Comparison of ENCODE assay signal across 1 cellular context in the genomic region with DNA sequence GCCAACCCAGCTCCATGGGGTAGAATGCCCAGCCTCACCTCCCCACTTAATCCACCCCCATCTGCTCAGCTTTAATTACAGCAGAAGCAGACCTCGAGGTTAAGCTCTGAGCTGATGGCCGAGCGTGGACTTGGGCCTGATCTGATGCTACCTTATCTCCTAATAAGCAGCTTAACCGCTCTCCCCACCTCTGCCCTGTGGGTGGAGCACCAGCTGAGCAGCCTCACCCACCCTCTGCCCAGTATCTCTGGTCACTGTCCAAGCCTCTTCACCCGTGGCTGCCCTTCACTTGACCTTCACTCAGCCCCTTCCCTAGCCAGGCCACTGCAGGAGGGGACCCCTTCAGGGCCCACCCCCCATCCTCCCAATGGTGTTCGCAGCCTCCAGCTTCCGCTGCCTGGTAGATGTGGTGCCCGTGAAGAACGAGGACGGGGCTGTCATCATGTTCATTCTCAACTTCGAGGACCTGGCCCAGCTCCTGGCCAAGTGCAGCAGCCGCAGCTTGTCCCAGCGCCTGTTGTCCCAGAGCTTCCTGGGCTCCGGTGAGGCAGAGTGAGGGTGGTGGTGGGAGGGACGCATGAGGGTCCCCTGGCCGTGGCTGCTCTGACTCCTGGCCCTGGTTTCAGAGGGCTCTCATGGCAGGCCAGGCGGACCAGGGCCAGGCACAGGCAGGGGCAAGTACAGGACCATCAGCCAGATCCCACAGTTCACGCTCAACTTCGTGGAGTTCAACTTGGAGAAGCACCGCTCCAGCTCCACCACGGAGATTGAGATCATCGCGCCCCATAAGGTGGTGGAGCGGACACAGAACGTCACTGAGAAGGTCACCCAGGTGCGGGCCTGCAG.
TF ChIP-seq lines count a peak whose summit lies in the region.

No MANE protein-coding gene starts in this region.

TF ChIP-seq in GM23338, 12 proteins besides CTCF, POLR2A, EP300 and RAD21 (continued from another document):
- TF ChIP-seq, protein P1, sequence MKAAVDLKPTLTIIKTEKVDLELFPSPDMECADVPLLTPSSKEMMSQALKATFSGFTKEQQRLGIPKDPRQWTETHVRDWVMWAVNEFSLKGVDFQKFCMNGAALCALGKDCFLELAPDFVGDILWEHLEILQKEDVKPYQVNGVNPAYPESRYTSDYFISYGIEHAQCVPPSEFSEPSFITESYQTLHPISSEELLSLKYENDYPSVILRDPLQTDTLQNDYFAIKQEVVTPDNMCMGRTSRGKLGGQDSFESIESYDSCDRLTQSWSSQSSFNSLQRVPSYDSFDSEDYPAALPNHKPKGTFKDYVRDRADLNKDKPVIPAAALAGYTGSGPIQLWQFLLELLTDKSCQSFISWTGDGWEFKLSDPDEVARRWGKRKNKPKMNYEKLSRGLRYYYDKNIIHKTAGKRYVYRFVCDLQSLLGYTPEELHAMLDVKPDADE (IDR thresholded peaks at IDR 0.05): no peak
